In the genomic region with DNA sequence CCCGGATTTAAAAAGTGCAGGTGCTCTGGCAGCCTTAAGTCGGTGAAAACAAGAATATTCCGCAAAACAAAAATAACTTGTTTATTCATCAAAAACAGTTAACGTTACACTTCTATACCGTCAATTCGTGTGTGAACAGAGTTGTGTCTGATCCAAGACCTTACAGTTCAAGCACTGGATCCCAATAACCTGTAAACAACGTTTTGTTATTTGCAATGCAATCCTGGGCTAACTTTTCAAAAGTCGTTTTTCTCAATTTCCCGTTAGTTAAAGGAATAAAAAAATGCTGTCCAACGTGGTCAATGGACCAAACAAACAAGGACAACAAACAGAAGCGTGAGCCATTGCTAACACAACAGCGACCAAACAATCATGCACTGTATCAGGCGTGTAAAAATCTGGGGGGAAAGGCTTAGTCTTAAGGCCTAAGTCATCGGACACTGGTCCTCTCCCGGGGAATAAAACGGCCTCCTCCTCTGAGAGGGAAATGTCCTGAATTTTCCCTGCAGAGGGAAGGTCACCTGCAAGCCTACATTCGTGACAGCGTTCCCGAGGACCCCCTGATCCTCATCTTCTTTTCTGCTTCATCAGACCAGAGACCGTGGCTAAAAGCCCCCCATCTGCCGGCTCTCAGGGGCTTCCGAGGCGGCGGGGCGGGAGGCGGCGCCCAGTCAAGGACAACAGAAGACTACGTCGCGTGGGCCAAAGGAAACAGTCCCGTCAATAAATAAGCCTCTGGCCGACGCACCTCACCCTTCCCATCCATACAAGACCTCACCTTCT, we compare ENCODE assay signal across 8 cellular contexts. TPM values are rescaled to one million over a fixed set of nuclear protein-coding genes. Genes with fewer than 3 reads are reported as not detected.
DNase-seq lines count a peak whose midpoint lies in the region; ATAC-seq and TF ChIP-seq lines count a peak whose summit lies in the region.

No MANE protein-coding gene starts in this region.

- peaks cover 8% of the 10 kb centered on the region for H3K4me1 ChIP-seq in cardiac muscle cell (ENCODE audit: low read depth)

- peaks cover 61% of the 10 kb centered on the region for H3K4me1 Mint-ChIP-seq in activated B cell treated with CpG ODN at 0.5 μM for 24 hours
- H3K4me1 Mint-ChIP-seq in progenitor cell of endocrine pancreas (ENCODE audit: low read depth) = peaks cover 19% of the 10 kb centered on the region

- H3K36me3 Mint-ChIP-seq in activated B cell treated with CpG ODN at 0.5 μM for 24 hours (ENCODE audit: low read depth) (peaks cover 54% of the 10 kb centered on the region), progenitor cell of endocrine pancreas (ENCODE audit: insufficient read depth) (peaks cover 26% of the 10 kb centered on the region)

- H3K9me3 Mint-ChIP-seq in activated B cell treated with CpG ODN at 0.5 μM for 24 hours (no peaks in the 10 kb centered on the region), progenitor cell of endocrine pancreas (ENCODE audit: low read depth) (no peaks in the 10 kb centered on the region)

- peak overlapping the region; percentile 95 for H3K27ac ChIP-seq in cardiac muscle cell

- peak overlapping the region; percentile 97 for H3K27ac Mint-ChIP-seq in activated B cell treated with CpG ODN at 0.5 μM for 24 hours
- peak overlapping the region; percentile 99 for H3K27ac Mint-ChIP-seq in progenitor cell of endocrine pancreas

- H3K9me3 ChIP-seq in cardiac muscle cell (ENCODE audit: low read depth) = no peaks in the 10 kb centered on the region

- TF ChIP-seq CTCF in BJ (IDR thresholded peaks at IDR 0.05; ENCODE audit: insufficient read depth, low read depth, low read length) = no peak
- no peak for TF ChIP-seq CTCF in activated B cell treated with CpG ODN at 0.5 μM for 24 hours (IDR thresholded peaks at IDR 0.05)
- no peak for TF ChIP-seq CTCF in cardiac muscle cell (IDR thresholded peaks at IDR 0.05; ENCODE audit: low read depth, low read length)
- no peak for TF ChIP-seq CTCF in progenitor cell of endocrine pancreas (IDR thresholded peaks at IDR 0.05; ENCODE audit: unreplicated experiment)

- intact Hi-C loops in activated B cell treated with CpG ODN at 0.5 μM for 24 hours (cut with micrococcal nuclease) = loop anchor here (1.0 to 10.0 kb wide), 9 partner anchors 72 to 1866 kb away; partner anchors contain the start of genes CCNYL1, FASTKD2, INO80D and MDH1B

- POLR2A ChIA-PET in BJ (lab: Charles Lee) (no interaction called here), activated B cell treated with CpG ODN at 0.5 μM for 24 hours (lab: Charles Lee) (interaction anchor here (0.8 to 3.1 kb wide), 5 partner anchors 73 to 606 kb away, joined by 4 to 25 read pairs (median 9); partner anchors contain the start of genes FASTKD2, INO80D, MDH1B and ZDBF2)

- DNase-seq in BJ (ENCODE audit: low read depth) (no peak), activated B cell treated with CpG ODN at 0.5 μM for 24 hours (no peak), cardiac muscle cell (ENCODE audit: low read depth in 1 of 2, low spot score in 1 of 2) (peak; percentile 42 to 48), progenitor cell of endocrine pancreas (ENCODE audit: low spot score, unreplicated experiment) (peak; percentile 9), NOMO-1 (lab: John Stamatoyannopoulos, UW; ENCODE audit: unreplicated experiment in 2 of 2) (no peak)
- DNase-seq in stimulated activated CD4-positive, alpha-beta T cell treated with anti-CD3 and anti-CD28 coated beads, Interleukin-4, amount 100 ng/mL, for 4 hours = no peak

- no peaks in the 10 kb centered on the region for H3K27me3 ChIP-seq in BJ (ENCODE audit: control insufficient read depth, insufficient read depth, low read length)
- no peaks in the 10 kb centered on the region for H3K27me3 ChIP-seq in cardiac muscle cell

- ATAC-seq in GM19035 (IDR thresholded peaks at IDR 0.05; ENCODE audit: unreplicated experiment) = peak; percentile 14
- peak; percentile 15 for ATAC-seq in HG03342 (IDR thresholded peaks at IDR 0.05; ENCODE audit: unreplicated experiment)
- peak; percentile 13 for ATAC-seq in activated B cell treated with CpG ODN at 0.5 μM for 24 hours (ENCODE audit: low read depth)

- H3K27me3 Mint-ChIP-seq in activated B cell treated with CpG ODN at 0.5 μM for 24 hours (no peaks in the 10 kb centered on the region), progenitor cell of endocrine pancreas (no peaks in the 10 kb centered on the region)

- H3K36me3 ChIP-seq in BJ (ENCODE audit: control insufficient read depth, insufficient read depth, low read length) = peaks cover 7% of the 10 kb centered on the region
- peaks cover 33% of the 10 kb centered on the region for H3K36me3 ChIP-seq in cardiac muscle cell

- H3K4me3 Mint-ChIP-seq in activated B cell treated with CpG ODN at 0.5 μM for 24 hours (peak overlapping the region; percentile 99), progenitor cell of endocrine pancreas (ENCODE audit: low read depth) (peak overlapping the region; percentile 99)

- H3K4me3 ChIP-seq in BJ (ENCODE audit: low read depth, low read length) (peak overlapping the region; percentile 87), cardiac muscle cell (peak overlapping the region; percentile 76)

- CTCF ChIA-PET in BJ (lab: Yijun Ruan, JAX) (no interaction called here), activated B cell treated with CpG ODN at 0.5 μM for 24 hours (lab: Charles Lee) (no interaction called here)

RNA-seq across cellular contexts. Expression of gene NDUFS1, which starts 0.5 kb away (rescaled TPM):
- 79.9 and 101 TPM in 2 replicates for polyA plus RNA-seq in BJ (2011; rRNA removed)
- polyA minus RNA-seq in BJ (2011; rRNA and poly(A)+ RNA removed) = 42.5 and 43.7 TPM in 2 replicates
- total RNA-seq in activated B cell treated with CpG ODN at 0.5 μM for 24 hours = 47.3 and 50.1 TPM in 2 replicates
- total RNA-seq in cardiac muscle cell = 145 and 191 TPM in 2 replicates
- 86.8 and 113 TPM in 2 replicates for polyA plus RNA-seq in cardiac muscle cell
- 71.6 and 77.6 TPM in 2 replicates for total RNA-seq in progenitor cell of endocrine pancreas

RNA-seq across cellular contexts. Expression of gene EEF1B2, which starts 0.9 kb away (rescaled TPM):
- polyA plus RNA-seq in BJ (2011; rRNA removed) (720 and 966 TPM in 2 replicates), cardiac muscle cell (337 and 414 TPM in 2 replicates)
- 277 and 634 TPM in 2 replicates for polyA minus RNA-seq in BJ (2011; rRNA and poly(A)+ RNA removed)
- total RNA-seq in activated B cell treated with CpG ODN at 0.5 μM for 24 hours (1,278 and 1,486 TPM in 2 replicates), cardiac muscle cell (390 and 474 TPM in 2 replicates), progenitor cell of endocrine pancreas (453 and 492 TPM in 2 replicates)

Comparison
In these comparisons a context has a peak if more than half of its experiments do, and no peak if none do; other contexts are left out.
1. DNase-seq: peak in cardiac muscle cell (2 of 2) and progenitor cell of endocrine pancreas (single experiment); none in BJ (single experiment), activated B cell treated with CpG ODN at 0.5 μM for 24 hours (single experiment), stimulated activated CD4-positive, alpha-beta T cell treated with anti-CD3 and anti-CD28 coated beads, Interleukin-4, amount 100 ng/mL, for 4 hours (0 of 2) and NOMO-1 (0 of 2).
2. Peak in every context shown above with its lines, with median percentiles within 50 percentile points of each other: ATAC-seq.